ENCODE assay signal across 18 cellular contexts in genomic region chr22:39962071-39962470, GRCh38. TPM values are rescaled to one million over a fixed set of nuclear protein-coding genes. Genes with fewer than 3 reads are reported as not detected.
DNase-seq lines count a peak whose midpoint lies in the region; ATAC-seq, FAIRE-seq and TF ChIP-seq lines count a peak whose summit lies in the region.
"Had no signal": no experiment of that assay in that cellular context is flagged by ENCODE, and none has a peak within 500 bp of the region (broad histone marks: within the 10 kb centered on the region; RNA-seq: fewer than 3 reads in every experiment).

No MANE protein-coding gene starts in this region.

- H3K27ac Mint-ChIP-seq in activated naive CD8-positive, alpha-beta T cell: peak overlapping the region; percentile 96
- peak overlapping the region in 7 of 9 donors; percentile 76 to 93 (median 85) for H3K27ac Mint-ChIP-seq in naive thymus-derived CD4-positive, alpha-beta T cell
- H3K27ac Mint-ChIP-seq: H9 had no signal

- H3K36me3 ChIP-seq in SK-N-SH (replicated peaks in 1 of 2; ENCODE audit: control insufficient read depth in 1 of 2, insufficient read depth in 2 of 2, low read length in 1 of 2): no peaks in the 10 kb centered on the region
- peaks cover 32 to 96% (median 48%) of the 10 kb centered on the region in 3 experiments for H3K36me3 ChIP-seq in naive thymus-derived CD4-positive, alpha-beta T cell (ENCODE audit: control insufficient read depth in 2 of 3, insufficient read depth in 3 of 3, low read length in 3 of 3)
- no peaks in the 10 kb centered on the region for H3K36me3 ChIP-seq in SJCRH30
- H3K36me3 ChIP-seq: WERI-Rb-1 had no signal

- no peaks in the 10 kb centered on the region for H3K9me2 ChIP-seq in SK-N-SH

- H3K4me3 ChIP-seq in SK-N-SH (ENCODE audit: low read depth in 2 of 2, low read length in 1 of 2): no peak overlapping the region
- no peak overlapping the region for H3K4me3 ChIP-seq in naive thymus-derived CD4-positive, alpha-beta T cell (ENCODE audit: low read length)
- no peak overlapping the region for H3K4me3 ChIP-seq in SJCRH30
- H3K4me3 ChIP-seq: coronary artery had no signal

- TF ChIP-seq RAD21 in SK-N-SH (IDR thresholded peaks at IDR 0.05; ENCODE audit: low read length): no peak

- H3K27me3 ChIP-seq in SK-N-SH (ENCODE audit: insufficient read depth) (no peaks in the 10 kb centered on the region), SJCRH30 (no peaks in the 10 kb centered on the region)
- no peaks in the 10 kb centered on the region for H3K27me3 ChIP-seq in naive thymus-derived CD4-positive, alpha-beta T cell (ENCODE audit: control insufficient read depth in 2 of 2, insufficient read depth in 2 of 2, low read length in 2 of 2)

- POLR2A ChIA-PET in SK-N-SH (lab: Yijun Ruan, JAX): no interaction called here
- POLR2A ChIA-PET in naive thymus-derived CD4-positive, alpha-beta T cell (lab: Charles Lee): interaction anchor here (0.6 to 1.4 kb wide), 6 partner anchors 16 to 114 kb away, joined by 3 to 5 read pairs (median 3); no protein-coding TSS in a partner anchor

- no peaks in the 10 kb centered on the region for H3K9me3 Mint-ChIP-seq in activated naive CD8-positive, alpha-beta T cell (ENCODE audit: low read depth)
- H3K9me3 Mint-ChIP-seq in naive thymus-derived CD4-positive, alpha-beta T cell: no peaks in the 10 kb centered on the region
- H3K9me3 Mint-ChIP-seq: H9 had no signal

- H3F3A ChIP-seq in SK-N-SH (replicated peaks; ENCODE audit: insufficient read depth): peaks cover 7% of the 10 kb centered on the region

- no peak for ATAC-seq in SK-N-SH treated with all-trans-retinoic acid at 6 μM for 48 hours
- ATAC-seq in naive thymus-derived CD4-positive, alpha-beta T cell: no peak

- H3K4me1 ChIP-seq in SK-N-SH (ENCODE audit: control insufficient read depth in 1 of 2, insufficient read depth in 2 of 2, low read depth in 1 of 2, low read length in 1 of 2) (peaks cover 0 to 8% of the 10 kb centered on the region in 2 experiments; a peak in 1 of 4 replicates), SJCRH30 (no peaks in the 10 kb centered on the region)
- peaks cover 38 to 43% of the 10 kb centered on the region in 2 donors for H3K4me1 ChIP-seq in naive thymus-derived CD4-positive, alpha-beta T cell (ENCODE audit: control insufficient read depth in 2 of 2, insufficient read depth in 2 of 2, low read length in 2 of 2)

- H3K9me3 ChIP-seq in SK-N-SH (no peaks in the 10 kb centered on the region), SJCRH30 (replicated peaks) (no peaks in the 10 kb centered on the region)
- no peaks in the 10 kb centered on the region for H3K9me3 ChIP-seq in naive thymus-derived CD4-positive, alpha-beta T cell (ENCODE audit: control insufficient read depth in 2 of 3, low read length in 3 of 3)

- H3K27ac ChIP-seq in SK-N-SH (ENCODE audit: low read depth in 2 of 2, low read length in 1 of 2) (peak overlapping the region in 1 of 2 experiments; percentile 81; a peak in 2 of 4 replicates), SJCRH30 (no peak overlapping the region)
- H3K27ac ChIP-seq in naive thymus-derived CD4-positive, alpha-beta T cell (ENCODE audit: low read depth, low read length): peak overlapping the region; percentile 44
- H3K27ac ChIP-seq: 22Rv1, coronary artery, WERI-Rb-1 had no signal

- H3K9ac ChIP-seq in SK-N-SH: peak overlapping the region; percentile 31; the same call in 1 of the 2 replicates

- H3K4me3 Mint-ChIP-seq in activated naive CD8-positive, alpha-beta T cell: peak overlapping the region; percentile 83
- H3K4me3 Mint-ChIP-seq in naive thymus-derived CD4-positive, alpha-beta T cell: peak overlapping the region in 7 of 10 donors; percentile 8 to 78 (median 50)
- H3K4me3 Mint-ChIP-seq: H9 had no signal

- H3K4me1 Mint-ChIP-seq in activated naive CD8-positive, alpha-beta T cell (ENCODE audit: low read depth): peaks cover 71% of the 10 kb centered on the region
- H3K4me1 Mint-ChIP-seq in naive thymus-derived CD4-positive, alpha-beta T cell: peaks cover 39 to 63% (median 54%) of the 10 kb centered on the region in 7 donors

- no peak overlapping the region for H2AFZ ChIP-seq in SK-N-SH (ENCODE audit: low read depth)

- CTCF ChIA-PET in SK-N-SH (lab: Yijun Ruan, JAX): no interaction called here
- CTCF ChIA-PET in naive thymus-derived CD4-positive, alpha-beta T cell (lab: Charles Lee): interaction anchor here (0.6 kb wide), 1 partner anchor 33 kb away, joined by 3 read pairs; no protein-coding TSS in a partner anchor

- no peak for DNase-seq in SK-N-SH
- peak; percentile 42 for DNase-seq in HK-2 (ENCODE audit: unreplicated experiment)
- no peak for DNase-seq in naive thymus-derived CD4-positive, alpha-beta T cell
- no peak for DNase-seq in D721Med (ENCODE audit: insufficient read length, low spot score)
- DNase-seq in HuH-7 (ENCODE audit: low spot score): no peak
- no peak for DNase-seq in SJCRH30
- DNase-seq: anterior cingulate cortex, H9, midbrain, NCI-H2081, NCI-H524, occipital lobe, WERI-Rb-1 had no signal

- peaks cover 31% of the 10 kb centered on the region for H3K36me3 Mint-ChIP-seq in activated naive CD8-positive, alpha-beta T cell
- H3K36me3 Mint-ChIP-seq in naive thymus-derived CD4-positive, alpha-beta T cell: peaks cover 35 to 81% (median 62%) of the 10 kb centered on the region in 5 donors

- H3K79me2 ChIP-seq in SK-N-SH (ENCODE audit: insufficient read depth): no peaks in the 10 kb centered on the region

- WGBS in SK-N-SH (ENCODE audit: low lambda C conversion rate): 82% methylated on average over 9 of the region's 9 CpGs

- H4K20me1 ChIP-seq in SK-N-SH (ENCODE audit: insufficient read depth): no peaks in the 10 kb centered on the region

- no peak for FAIRE-seq in D721Med (lab: Jason Lieb, UNC)

- intact Hi-C loops in naive thymus-derived CD4-positive, alpha-beta T cell (cut with micrococcal nuclease): no loop called here

- no peak for TF ChIP-seq EP300 in SK-N-SH (IDR thresholded peaks at IDR 0.05; ENCODE audit: borderline replicate concordance in 1 of 2, low read depth in 1 of 2, low read length in 1 of 2)

- TF ChIP-seq CTCF in SK-N-SH (IDR thresholded peaks at IDR 0.05) (no peak), D721Med (IDR thresholded peaks at IDR 0.05; ENCODE audit: insufficient read depth, missing control alignments) (no peak)

- peak overlapping the region; percentile 50 for H3K4me2 ChIP-seq in SK-N-SH

- no peaks in the 10 kb centered on the region for H3K27me3 Mint-ChIP-seq in activated naive CD8-positive, alpha-beta T cell
- no peaks in the 10 kb centered on the region for H3K27me3 Mint-ChIP-seq in naive thymus-derived CD4-positive, alpha-beta T cell

TF ChIP-seq in SK-N-SH, 30 proteins besides CTCF, POLR2A, EP300 and RAD21:
- TF ChIP-seq TEAD4 (IDR thresholded peaks at IDR 0.05; ENCODE audit: borderline replicate concordance, insufficient read depth) (no peak), FOXM1 (IDR thresholded peaks at IDR 0.05; ENCODE audit: low read depth) (no peak), JUND (IDR thresholded peaks at IDR 0.05) (no peak), MAX (IDR thresholded peaks at IDR 0.05; ENCODE audit: low read depth) (no peak), TAF1 (IDR thresholded peaks at IDR 0.05; ENCODE audit: borderline replicate concordance, low read depth, low read length) (no peak), MEF2A (IDR thresholded peaks at IDR 0.05; ENCODE audit: borderline replicate concordance, low read depth) (no peak), USF1 (IDR thresholded peaks at IDR 0.05; ENCODE audit: borderline replicate concordance, low read depth) (no peak)

TF ChIP-seq in SK-N-SH treated with all-trans-retinoic acid at 6 μM for 48 hours, 23 proteins besides CTCF, POLR2A, EP300 and RAD21 (continues in another document):
- no peak for TF ChIP-seq TSHZ2 (CRISPR knock-in tag; IDR thresholded peaks at IDR 0.05)

RNA-seq across cellular contexts. Expression of gene TMA7B, which starts 1.9 kb away (rescaled TPM):
- polyA plus RNA-seq in SK-N-SH (2012; rRNA removed): not detected in 2 replicates
- not detected in 2 replicates for polyA plus RNA-seq in SK-N-SH (2012; cell fraction: cytosol; rRNA removed)
- polyA plus RNA-seq in SK-N-SH (2012; cell fraction: nucleus; rRNA removed): 0.09 TPM in 1 of 2 replicates, not detected in the other
- total RNA-seq in naive thymus-derived CD4-positive, alpha-beta T cell: 10 to 100 TPM in 2 of 5 experiments, 1 to 10 TPM in 3; 6.4 to 12.8 (median 9.5) TPM
- polyA plus RNA-seq in naive thymus-derived CD4-positive, alpha-beta T cell: 1 to 10 TPM; 2.6 to 3.3 TPM
- total RNA-seq in SJCRH30 (2014; rRNA removed; shearing (Covaris generic)): 0.08 TPM in 1 of 2 replicates, not detected in the other
- total RNA-seq: H9, kidney epithelial cell, occipital lobe had no signal

RNA-seq across cellular contexts. Expression of gene FAM83F, which starts 32.7 kb away (rescaled TPM):
- not detected in 2 replicates for polyA plus RNA-seq in SK-N-SH (2012; rRNA removed)
- polyA plus RNA-seq in SK-N-SH (2012; cell fraction: cytosol; rRNA removed): not detected in 2 replicates
- not detected in 2 replicates for polyA plus RNA-seq in SK-N-SH (2012; cell fraction: nucleus; rRNA removed)
- total RNA-seq in naive thymus-derived CD4-positive, alpha-beta T cell: 10 to 100 TPM in 1 of 5 experiments, 1 to 10 TPM in 1, under 1 TPM in 3; 0.11 to 10.6 (median 0.51) TPM
- under 1 TPM in 1 of 2 donors, not detected in 1; 0.20 TPM for polyA plus RNA-seq in naive thymus-derived CD4-positive, alpha-beta T cell
- not detected in 2 replicates for total RNA-seq in SJCRH30 (2014; rRNA removed; shearing (Covaris generic))
